ENCODE assay signal across 1 cellular context in the genomic region with DNA sequence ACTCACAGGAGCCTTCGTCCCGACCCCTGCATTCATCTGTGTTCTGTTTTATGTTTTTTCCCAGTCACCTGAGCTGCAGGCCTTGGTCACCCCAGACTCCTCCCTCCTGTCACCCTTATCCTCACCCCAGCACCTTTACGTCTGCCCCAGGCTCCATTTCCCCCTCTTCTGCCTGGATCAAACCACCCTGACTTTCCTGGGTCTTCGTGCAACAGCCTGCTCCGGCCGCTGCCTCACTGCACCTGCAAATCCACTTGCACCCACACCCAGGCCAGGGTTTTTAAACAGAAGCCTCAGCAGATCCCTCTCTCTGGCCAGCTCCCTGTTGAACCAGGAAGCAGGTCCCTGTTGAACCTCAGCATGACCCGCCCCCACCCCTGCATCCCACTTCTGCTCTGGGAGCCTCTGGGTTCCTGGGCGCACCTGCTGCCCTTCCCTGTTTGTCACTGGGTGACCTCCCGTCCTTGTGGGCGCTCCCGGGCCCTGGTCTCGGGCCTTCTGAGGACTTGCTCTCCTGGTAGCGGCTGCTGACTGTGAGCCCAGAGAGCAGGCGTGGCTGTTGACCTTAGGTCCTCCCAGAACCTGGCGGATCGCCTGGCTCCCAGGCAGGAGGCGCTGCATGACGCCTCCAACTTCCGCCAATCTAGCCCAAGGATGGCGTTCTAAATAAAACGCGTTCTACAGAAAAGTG.
TF ChIP-seq lines count a peak whose summit lies in the region.

No MANE protein-coding gene starts in this region.

TF ChIP-seq in K562, 482 proteins besides CTCF, POLR2A, EP300 and RAD21 (continued from another document and continues in another):
- TF ChIP-seq, protein P1, sequence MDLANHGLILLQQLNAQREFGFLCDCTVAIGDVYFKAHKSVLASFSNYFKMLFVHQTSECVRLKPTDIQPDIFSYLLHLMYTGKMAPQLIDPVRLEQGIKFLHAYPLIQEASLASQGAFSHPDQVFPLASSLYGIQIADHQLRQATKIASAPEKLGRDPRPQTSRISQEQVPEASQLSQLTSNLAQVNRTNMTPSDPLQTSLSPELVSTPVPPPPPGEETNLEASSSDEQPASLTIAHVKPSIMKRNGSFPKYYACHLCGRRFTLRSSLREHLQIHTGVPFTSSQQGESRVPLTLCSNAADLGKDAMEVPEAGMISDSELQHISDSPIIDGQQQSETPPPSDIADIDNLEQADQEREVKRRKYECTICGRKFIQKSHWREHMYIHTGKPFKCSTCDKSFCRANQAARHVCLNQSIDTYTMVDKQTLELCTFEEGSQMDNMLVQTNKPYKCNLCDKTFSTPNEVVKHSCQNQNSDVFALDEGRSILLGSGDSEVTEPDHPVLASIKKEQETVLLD (IDR thresholded peaks at IDR 0.05) = no peak
- no peak for TF ChIP-seq RNF2 (IDR thresholded peaks at IDR 0.05)
- TF ChIP-seq TAF15 (IDR thresholded peaks at IDR 0.05; ENCODE audit: low read depth, low read length) = no peak
- no peak for TF ChIP-seq KLF16 (IDR thresholded peaks at IDR 0.05)
- no peak for TF ChIP-seq POLR3A (IDR thresholded peaks at IDR 0.05; ENCODE audit: borderline replicate concordance, extremely low read depth, insufficient read depth, insufficient read length)
- no peak for TF ChIP-seq ZNF583 (CRISPR knock-in tag; IDR thresholded peaks at IDR 0.05)
- TF ChIP-seq RBM39 (optimal IDR thresholded peaks at IDR 0.05; ENCODE audit: low read depth, low read length) = no peak
- TF ChIP-seq ZNF282 (CRISPR knock-in tag; IDR thresholded peaks at IDR 0.05) = no peak
- TF ChIP-seq RBM22 (IDR thresholded peaks at IDR 0.05; ENCODE audit: low read depth, low read length, poor library complexity, severe bottlenecking) = no peak
- TF ChIP-seq, protein P2, sequence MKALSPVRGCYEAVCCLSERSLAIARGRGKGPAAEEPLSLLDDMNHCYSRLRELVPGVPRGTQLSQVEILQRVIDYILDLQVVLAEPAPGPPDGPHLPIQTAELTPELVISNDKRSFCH (CRISPR knock-in tag; IDR thresholded peaks at IDR 0.05) = no peak
- TF ChIP-seq, protein P2 (tag; IDR thresholded peaks at IDR 0.05) = no peak
- peak; percentile 37 to 39; a peak in 3 of 4 replicates for TF ChIP-seq NRF1 (conservative IDR thresholded peaks at IDR 0.05 in 1 of 2, IDR thresholded peaks at IDR 0.05 in 1 of 2)
- TF ChIP-seq ATF4 (CRISPR knock-in tag; IDR thresholded peaks at IDR 0.05) = no peak
- TF ChIP-seq, protein P3, sequence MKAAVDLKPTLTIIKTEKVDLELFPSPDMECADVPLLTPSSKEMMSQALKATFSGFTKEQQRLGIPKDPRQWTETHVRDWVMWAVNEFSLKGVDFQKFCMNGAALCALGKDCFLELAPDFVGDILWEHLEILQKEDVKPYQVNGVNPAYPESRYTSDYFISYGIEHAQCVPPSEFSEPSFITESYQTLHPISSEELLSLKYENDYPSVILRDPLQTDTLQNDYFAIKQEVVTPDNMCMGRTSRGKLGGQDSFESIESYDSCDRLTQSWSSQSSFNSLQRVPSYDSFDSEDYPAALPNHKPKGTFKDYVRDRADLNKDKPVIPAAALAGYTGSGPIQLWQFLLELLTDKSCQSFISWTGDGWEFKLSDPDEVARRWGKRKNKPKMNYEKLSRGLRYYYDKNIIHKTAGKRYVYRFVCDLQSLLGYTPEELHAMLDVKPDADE (conservative IDR thresholded peaks at IDR 0.05; ENCODE audit: control insufficient read depth, low read depth, low read length) = no peak
- TF ChIP-seq GATA2 (CRISPR knock-in tag; IDR thresholded peaks at IDR 0.05) = no peak
- TF ChIP-seq CEBPG (CRISPR knock-in tag; IDR thresholded peaks at IDR 0.05) = no peak
- no peak for TF ChIP-seq CEBPG (tag; conservative IDR thresholded peaks at IDR 0.05 in 1 of 2, IDR thresholded peaks at IDR 0.05 in 1 of 2)
- TF ChIP-seq SUPT5H (IDR thresholded peaks at IDR 0.05) = 0 out of 2 replicates have a peak, but pooled peaks have one; percentile 37
- TF ChIP-seq MAZ (CRISPR knock-in tag; conservative IDR thresholded peaks at IDR 0.05 in 1 of 2, IDR thresholded peaks at IDR 0.05 in 1 of 2) = no peak
- TF ChIP-seq, protein P4, sequence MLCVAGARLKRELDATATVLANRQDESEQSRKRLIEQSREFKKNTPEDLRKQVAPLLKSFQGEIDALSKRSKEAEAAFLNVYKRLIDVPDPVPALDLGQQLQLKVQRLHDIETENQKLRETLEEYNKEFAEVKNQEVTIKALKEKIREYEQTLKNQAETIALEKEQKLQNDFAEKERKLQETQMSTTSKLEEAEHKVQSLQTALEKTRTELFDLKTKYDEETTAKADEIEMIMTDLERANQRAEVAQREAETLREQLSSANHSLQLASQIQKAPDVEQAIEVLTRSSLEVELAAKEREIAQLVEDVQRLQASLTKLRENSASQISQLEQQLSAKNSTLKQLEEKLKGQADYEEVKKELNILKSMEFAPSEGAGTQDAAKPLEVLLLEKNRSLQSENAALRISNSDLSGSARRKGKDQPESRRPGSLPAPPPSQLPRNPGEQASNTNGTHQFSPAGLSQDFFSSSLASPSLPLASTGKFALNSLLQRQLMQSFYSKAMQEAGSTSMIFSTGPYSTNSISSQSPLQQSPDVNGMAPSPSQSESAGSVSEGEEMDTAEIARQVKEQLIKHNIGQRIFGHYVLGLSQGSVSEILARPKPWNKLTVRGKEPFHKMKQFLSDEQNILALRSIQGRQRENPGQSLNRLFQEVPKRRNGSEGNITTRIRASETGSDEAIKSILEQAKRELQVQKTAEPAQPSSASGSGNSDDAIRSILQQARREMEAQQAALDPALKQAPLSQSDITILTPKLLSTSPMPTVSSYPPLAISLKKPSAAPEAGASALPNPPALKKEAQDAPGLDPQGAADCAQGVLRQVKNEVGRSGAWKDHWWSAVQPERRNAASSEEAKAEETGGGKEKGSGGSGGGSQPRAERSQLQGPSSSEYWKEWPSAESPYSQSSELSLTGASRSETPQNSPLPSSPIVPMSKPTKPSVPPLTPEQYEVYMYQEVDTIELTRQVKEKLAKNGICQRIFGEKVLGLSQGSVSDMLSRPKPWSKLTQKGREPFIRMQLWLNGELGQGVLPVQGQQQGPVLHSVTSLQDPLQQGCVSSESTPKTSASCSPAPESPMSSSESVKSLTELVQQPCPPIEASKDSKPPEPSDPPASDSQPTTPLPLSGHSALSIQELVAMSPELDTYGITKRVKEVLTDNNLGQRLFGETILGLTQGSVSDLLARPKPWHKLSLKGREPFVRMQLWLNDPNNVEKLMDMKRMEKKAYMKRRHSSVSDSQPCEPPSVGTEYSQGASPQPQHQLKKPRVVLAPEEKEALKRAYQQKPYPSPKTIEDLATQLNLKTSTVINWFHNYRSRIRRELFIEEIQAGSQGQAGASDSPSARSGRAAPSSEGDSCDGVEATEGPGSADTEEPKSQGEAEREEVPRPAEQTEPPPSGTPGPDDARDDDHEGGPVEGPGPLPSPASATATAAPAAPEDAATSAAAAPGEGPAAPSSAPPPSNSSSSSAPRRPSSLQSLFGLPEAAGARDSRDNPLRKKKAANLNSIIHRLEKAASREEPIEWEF (CRISPR knock-in tag; IDR thresholded peaks at IDR 0.05) = no peak
- no peak for TF ChIP-seq POLR2B (IDR thresholded peaks at IDR 0.05; ENCODE audit: low read depth, partially characterized antibody)
- no peak for TF ChIP-seq CHD1 (IDR thresholded peaks at IDR 0.05; ENCODE audit: low read length)
- no peak for TF ChIP-seq ZNF586 (CRISPR knock-in tag; conservative IDR thresholded peaks at IDR 0.05)
- TF ChIP-seq TARDBP (IDR thresholded peaks at IDR 0.05) = no peak
- TF ChIP-seq NR2C2 (CRISPR knock-in tag; IDR thresholded peaks at IDR 0.05) = no peak
- peak; percentile 62 for TF ChIP-seq NR2C2 (tag; IDR thresholded peaks at IDR 0.05)
- no peak for TF ChIP-seq ZNF184 (CRISPR knock-in tag; IDR thresholded peaks at IDR 0.05)
- no peak for TF ChIP-seq RBM15 (IDR thresholded peaks at IDR 0.05; ENCODE audit: insufficient read depth, low read length)
- no peak for TF ChIP-seq KAT2B (IDR thresholded peaks at IDR 0.05; ENCODE audit: low read depth, low read length)
- no peak for TF ChIP-seq OTX1 (CRISPR knock-in tag; IDR thresholded peaks at IDR 0.05)
- TF ChIP-seq TCF7L2 (IDR thresholded peaks at IDR 0.05; ENCODE audit: low read depth, low read length) = no peak
- TF ChIP-seq CEBPB (tag; IDR thresholded peaks at IDR 0.05) = no peak
- no peak for TF ChIP-seq NR4A1 (CRISPR knock-in tag; IDR thresholded peaks at IDR 0.05)
- TF ChIP-seq NR4A1 (tag; IDR thresholded peaks at IDR 0.05) = no peak
- TF ChIP-seq PRMT5 (CRISPR knock-in tag; IDR thresholded peaks at IDR 0.05) = no peak
- no peak for TF ChIP-seq THRB (CRISPR knock-in tag; conservative IDR thresholded peaks at IDR 0.05)
- no peak for TF ChIP-seq CHAMP1 (IDR thresholded peaks at IDR 0.05)
- no peak for TF ChIP-seq TFE3 (CRISPR knock-in tag; IDR thresholded peaks at IDR 0.05)
- TF ChIP-seq, protein P5, sequence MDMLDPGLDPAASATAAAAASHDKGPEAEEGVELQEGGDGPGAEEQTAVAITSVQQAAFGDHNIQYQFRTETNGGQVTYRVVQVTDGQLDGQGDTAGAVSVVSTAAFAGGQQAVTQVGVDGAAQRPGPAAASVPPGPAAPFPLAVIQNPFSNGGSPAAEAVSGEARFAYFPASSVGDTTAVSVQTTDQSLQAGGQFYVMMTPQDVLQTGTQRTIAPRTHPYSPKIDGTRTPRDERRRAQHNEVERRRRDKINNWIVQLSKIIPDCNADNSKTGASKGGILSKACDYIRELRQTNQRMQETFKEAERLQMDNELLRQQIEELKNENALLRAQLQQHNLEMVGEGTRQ (CRISPR knock-in tag; IDR thresholded peaks at IDR 0.05) = no peak
- TF ChIP-seq DPF2 (IDR thresholded peaks at IDR 0.05) = no peak
- TF ChIP-seq, protein P6, sequence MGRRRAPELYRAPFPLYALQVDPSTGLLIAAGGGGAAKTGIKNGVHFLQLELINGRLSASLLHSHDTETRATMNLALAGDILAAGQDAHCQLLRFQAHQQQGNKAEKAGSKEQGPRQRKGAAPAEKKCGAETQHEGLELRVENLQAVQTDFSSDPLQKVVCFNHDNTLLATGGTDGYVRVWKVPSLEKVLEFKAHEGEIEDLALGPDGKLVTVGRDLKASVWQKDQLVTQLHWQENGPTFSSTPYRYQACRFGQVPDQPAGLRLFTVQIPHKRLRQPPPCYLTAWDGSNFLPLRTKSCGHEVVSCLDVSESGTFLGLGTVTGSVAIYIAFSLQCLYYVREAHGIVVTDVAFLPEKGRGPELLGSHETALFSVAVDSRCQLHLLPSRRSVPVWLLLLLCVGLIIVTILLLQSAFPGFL (CRISPR knock-in tag; IDR thresholded peaks at IDR 0.05) = no peak
- no peak for TF ChIP-seq ZNF696 (CRISPR knock-in tag; conservative IDR thresholded peaks at IDR 0.05)
- TF ChIP-seq CHD4 (IDR thresholded peaks at IDR 0.05; ENCODE audit: insufficient read depth, insufficient replicate concordance, low read depth, low read length, poor library complexity, severe bottlenecking) = no peak
- no peak for TF ChIP-seq NCOR1 (IDR thresholded peaks at IDR 0.05)
- TF ChIP-seq PHF8 (IDR thresholded peaks at IDR 0.05; ENCODE audit: borderline replicate concordance, low read length) = peak; percentile 20; the same call in 1 of the 2 replicates
